Comparison of ENCODE assay signal across 8 cellular contexts in the genomic region with DNA sequence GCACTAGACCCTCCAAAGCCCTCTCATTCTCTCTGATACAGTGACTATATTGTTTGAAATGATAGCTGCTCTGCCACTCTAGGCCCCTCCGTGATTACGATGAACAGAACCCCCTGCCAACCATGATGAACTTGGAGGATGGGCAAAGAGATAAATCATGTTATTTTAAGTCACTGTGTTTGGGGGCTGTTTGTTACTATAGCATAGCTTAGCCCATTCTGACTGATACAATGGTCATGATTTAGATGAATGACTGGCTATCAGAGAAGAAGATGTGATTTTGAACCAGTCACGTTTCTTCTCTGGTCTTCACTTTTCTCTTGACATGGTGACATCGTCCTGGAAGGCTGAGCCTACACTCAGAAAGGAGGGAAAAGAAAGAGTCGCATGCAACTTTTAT.
"Had no signal": no experiment of that assay in that cellular context is flagged by ENCODE, and none has a peak within 500 bp of the region (broad histone marks: within the 10 kb centered on the region; RNA-seq: fewer than 3 reads in every experiment).

No MANE protein-coding gene starts in this region.

- FAIRE-seq: HTR-8/SVneo, K562 had no signal

- ATAC-seq: K562 had no signal

- H3K9ac ChIP-seq: KMS-11 had no signal

- H3K4me3 Mint-ChIP-seq: IgD-negative memory B cell had no signal

- H3K27ac Mint-ChIP-seq: IgD-negative memory B cell had no signal

- H3K27ac ChIP-seq: HL-60, KMS-11 had no signal

- H3K4me1 Mint-ChIP-seq: IgD-negative memory B cell had no signal

- H3K4me2 ChIP-seq: KMS-11 had no signal

- H3K4me3 ChIP-seq: K562 had no signal

- DNase-seq: IMR-90, KBM-7, KG1 had no signal
